ENCODE assay signal across 1 cellular context in genomic region chr12:114655934-114656697, GRCh38.
TF ChIP-seq lines count a peak whose summit lies in the region.

No MANE protein-coding gene starts in this region.

TF ChIP-seq in HepG2, 621 proteins besides CTCF, POLR2A, EP300 and RAD21 (continued from another document and continues in another):
- TF ChIP-seq ZNF280D (CRISPR knock-in tag; IDR thresholded peaks at IDR 0.05) (no peak), ZSCAN31 (CRISPR knock-in tag; IDR thresholded peaks at IDR 0.05; ENCODE audit: low read depth) (no peak), ZNF724P (CRISPR knock-in tag; IDR thresholded peaks at IDR 0.05; ENCODE audit: borderline replicate concordance) (no peak), HMGXB3 (CRISPR knock-in tag; IDR thresholded peaks at IDR 0.05; ENCODE audit: borderline replicate concordance) (no peak; the same call in 1 of the 2 replicates), ZKSCAN1 (IDR thresholded peaks at IDR 0.05; ENCODE audit: low read length) (no peak), ZNF207 (IDR thresholded peaks at IDR 0.05; ENCODE audit: borderline replicate concordance) (no peak), RBM22 (optimal IDR thresholded peaks at IDR 0.05; ENCODE audit: low read length) (no peak), ZNF343 (CRISPR knock-in tag; IDR thresholded peaks at IDR 0.05) (0 out of 2 replicates have a peak, but pooled peaks have one; percentile 38), MIER3 (CRISPR knock-in tag; IDR thresholded peaks at IDR 0.05; ENCODE audit: borderline replicate concordance) (peak; percentile 18; the same call in 1 of the 2 replicates), ZNF619 (CRISPR knock-in tag; IDR thresholded peaks at IDR 0.05) (no peak), ZNF776 (CRISPR knock-in tag; IDR thresholded peaks at IDR 0.05) (no peak), NR3C1 (CRISPR knock-in tag; IDR thresholded peaks at IDR 0.05) (no peak), KDM3A (CRISPR knock-in tag; IDR thresholded peaks at IDR 0.05; ENCODE audit: low read depth) (no peak), PHB2 (IDR thresholded peaks at IDR 0.05; ENCODE audit: partially characterized antibody) (no peak), SCMH1 (CRISPR knock-in tag; IDR thresholded peaks at IDR 0.05; ENCODE audit: borderline replicate concordance) (no peak), RXRB (CRISPR knock-in tag; IDR thresholded peaks at IDR 0.05; ENCODE audit: borderline replicate concordance) (peak; percentile 91), ZNF331 (CRISPR knock-in tag; IDR thresholded peaks at IDR 0.05) (peak; percentile 39; the same call in 1 of the 2 replicates), LCORL (IDR thresholded peaks at IDR 0.05) (no peak), LCORL (CRISPR knock-in tag; IDR thresholded peaks at IDR 0.05) (peak; percentile 46; the same call in 1 of the 2 replicates), ZNF572 (CRISPR knock-in tag; IDR thresholded peaks at IDR 0.05) (no peak), SP1 (IDR thresholded peaks at IDR 0.05) (no peak), SP1 (CRISPR knock-in tag; IDR thresholded peaks at IDR 0.05) (no peak), PPARG (CRISPR knock-in tag; conservative IDR thresholded peaks at IDR 0.05) (peak; percentile 68), MIER2 (CRISPR knock-in tag; IDR thresholded peaks at IDR 0.05) (peak; percentile 45; the same call in 1 of the 2 replicates), ZNF660 (CRISPR knock-in tag; IDR thresholded peaks at IDR 0.05; ENCODE audit: borderline replicate concordance, low read depth) (no peak), DR1 (CRISPR knock-in tag; IDR thresholded peaks at IDR 0.05) (no peak), LRRFIP1 (CRISPR knock-in tag; conservative IDR thresholded peaks at IDR 0.05) (no peak), HOXA9 (CRISPR knock-in tag; IDR thresholded peaks at IDR 0.05; ENCODE audit: borderline replicate concordance) (no peak), ASH2L (IDR thresholded peaks at IDR 0.05; ENCODE audit: insufficient read length, low read depth, low read length) (peak; percentile 35), HCFC1 (IDR thresholded peaks at IDR 0.05; ENCODE audit: low read depth, low read length) (no peak), ZNF407 (CRISPR knock-in tag; IDR thresholded peaks at IDR 0.05; ENCODE audit: not compliant biosample characterization) (no peak), ZNF503 (CRISPR knock-in tag; IDR thresholded peaks at IDR 0.05) (peak; percentile 90; the same call in 1 of the 2 replicates), GMEB1 (CRISPR knock-in tag; IDR thresholded peaks at IDR 0.05; ENCODE audit: borderline replicate concordance) (peak; percentile 28; the same call in 1 of the 2 replicates)
- TF ChIP-seq, protein P1, sequence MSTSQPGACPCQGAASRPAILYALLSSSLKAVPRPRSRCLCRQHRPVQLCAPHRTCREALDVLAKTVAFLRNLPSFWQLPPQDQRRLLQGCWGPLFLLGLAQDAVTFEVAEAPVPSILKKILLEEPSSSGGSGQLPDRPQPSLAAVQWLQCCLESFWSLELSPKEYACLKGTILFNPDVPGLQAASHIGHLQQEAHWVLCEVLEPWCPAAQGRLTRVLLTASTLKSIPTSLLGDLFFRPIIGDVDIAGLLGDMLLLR (CRISPR knock-in tag; IDR thresholded peaks at IDR 0.05): no peak
- TF ChIP-seq, protein P2, sequence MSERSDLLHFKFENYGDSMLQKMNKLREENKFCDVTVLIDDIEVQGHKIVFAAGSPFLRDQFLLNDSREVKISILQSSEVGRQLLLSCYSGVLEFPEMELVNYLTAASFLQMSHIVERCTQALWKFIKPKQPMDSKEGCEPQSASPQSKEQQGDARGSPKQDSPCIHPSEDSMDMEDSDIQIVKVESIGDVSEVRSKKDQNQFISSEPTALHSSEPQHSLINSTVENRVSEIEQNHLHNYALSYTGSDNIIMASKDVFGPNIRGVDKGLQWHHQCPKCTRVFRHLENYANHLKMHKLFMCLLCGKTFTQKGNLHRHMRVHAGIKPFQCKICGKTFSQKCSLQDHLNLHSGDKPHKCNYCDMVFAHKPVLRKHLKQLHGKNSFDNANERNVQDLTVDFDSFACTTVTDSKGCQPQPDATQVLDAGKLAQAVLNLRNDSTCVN (CRISPR knock-in tag; IDR thresholded peaks at IDR 0.05; ENCODE audit: borderline replicate concordance): no peak
